15 cellular contexts compared by ENCODE assay signal in the genomic region with DNA sequence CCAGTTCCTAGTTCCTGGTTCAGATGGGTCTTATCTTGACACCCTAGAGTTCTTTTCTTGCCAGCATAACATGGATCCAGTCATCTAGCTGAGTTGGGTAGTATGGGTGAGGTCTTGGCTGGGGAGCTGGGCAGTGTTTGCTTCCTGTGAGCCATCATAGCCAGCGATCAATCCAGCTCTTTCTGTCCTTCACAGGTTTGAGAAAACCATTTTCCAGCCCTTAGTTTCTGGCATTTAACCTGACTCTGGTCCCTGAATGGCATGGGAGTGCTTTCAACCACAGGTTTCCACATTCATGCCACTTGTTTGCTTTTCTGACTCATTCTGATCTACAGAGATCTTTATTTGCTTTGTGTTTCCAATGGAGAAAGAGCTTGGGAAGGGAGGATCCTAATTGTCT. TPM values are rescaled to one million over a fixed set of nuclear protein-coding genes. Genes with fewer than 3 reads are reported as not detected.
DNase-seq lines count a peak whose midpoint lies in the region; ATAC-seq, FAIRE-seq and TF ChIP-seq lines count a peak whose summit lies in the region.
"Had no signal": no experiment of that assay in that cellular context is flagged by ENCODE, and none has a peak within 500 bp of the region (broad histone marks: within the 10 kb centered on the region; RNA-seq: fewer than 3 reads in every experiment).

No MANE protein-coding gene starts in this region.

- no peaks in the 10 kb centered on the region for H3F3A ChIP-seq in smooth muscle cell (ENCODE audit: low read depth)

- intact Hi-C loops in endothelial cell of umbilical vein (cut with micrococcal nuclease) (no loop called here), Right ventricle myocardium inferior (cut with DNase I) (no loop called here)

- BruUV-seq in endothelial cell of umbilical vein (replicated peaks; lab: Mats Ljungman, UMichigan) = no TSS peak

- TF ChIP-seq POLR2A in endothelial cell of umbilical vein (IDR thresholded peaks at IDR 0.05; ENCODE audit: low read depth, low read length) = no peak

- H3K36me3 ChIP-seq in endothelial cell of umbilical vein (ENCODE audit: control insufficient read depth in 2 of 2, extremely low read depth in 1 of 2, insufficient read depth in 2 of 2, low read length in 2 of 2) (no peaks in the 10 kb centered on the region), smooth muscle cell (ENCODE audit: low read depth) (no peaks in the 10 kb centered on the region)
- H3K36me3 ChIP-seq: cardiac muscle cell, heart left ventricle, ovary had no signal

- H3K9me1 ChIP-seq in endothelial cell of umbilical vein (replicated peaks; ENCODE audit: control insufficient read depth, extremely low read depth, insufficient read depth, low read length) = no peaks in the 10 kb centered on the region

- no peak overlapping the region for H3K27ac Mint-ChIP-seq in activated CD8-positive, alpha-beta T cell treated with anti-CD3 and anti-CD28 coated beads, Interleukin-2, amount 10 ng/mL, durations not matched to agents 7 days and 5 days

- TF ChIP-seq CTCF in endothelial cell of umbilical vein (IDR thresholded peaks at IDR 0.05; ENCODE audit: extremely low read depth in 1 of 2, insufficient read depth in 1 of 2, low read depth in 1 of 2, low read length in 2 of 2) (no peak), smooth muscle cell (IDR thresholded peaks at IDR 0.05; ENCODE audit: borderline replicate concordance, insufficient read depth, poor library complexity, severe bottlenecking) (no peak)

- H3K4me3 ChIP-seq in endothelial cell of umbilical vein (replicated peaks in 1 of 3; ENCODE audit: insufficient read depth in 1 of 3, low read depth in 1 of 3, low read length in 3 of 3) (no peak overlapping the region), smooth muscle cell (no peak overlapping the region)
- H3K4me3 ChIP-seq: cardiac muscle cell, heart left ventricle, ovary had no signal

- H3K27ac ChIP-seq in endothelial cell of umbilical vein (ENCODE audit: insufficient read depth, low read depth, low read length) (no peak overlapping the region), smooth muscle cell (ENCODE audit: low read depth) (peak overlapping the region; percentile 44)
- H3K27ac ChIP-seq: cardiac muscle cell, heart left ventricle, ovary had no signal

- no peak overlapping the region for H3K4me2 ChIP-seq in endothelial cell of umbilical vein (ENCODE audit: insufficient read depth, low read length)
- no peak overlapping the region for H3K4me2 ChIP-seq in smooth muscle cell

- no peak for ATAC-seq in Right ventricle myocardium inferior
- ATAC-seq in activated CD8-positive, alpha-beta T cell treated with anti-CD3 and anti-CD28 coated beads, Interleukin-2, amount 10 ng/mL, durations not matched to agents 7 days and 5 days = no peak
- ATAC-seq: heart left ventricle had no signal

- POLR2A ChIA-PET in endothelial cell of umbilical vein (lab: Charles Lee) = no interaction called here
- POLR2A ChIA-PET in activated CD8-positive, alpha-beta T cell treated with anti-CD3 and anti-CD28 coated beads, Interleukin-2, amount 10 ng/mL, durations not matched to agents 7 days and 5 days (lab: Charles Lee) = no interaction called here

- H2AFZ ChIP-seq in endothelial cell of umbilical vein (ENCODE audit: low read depth, low read length) (no peak overlapping the region), smooth muscle cell (ENCODE audit: low read depth) (no peak overlapping the region)

- H3K27me3 ChIP-seq in endothelial cell of umbilical vein (ENCODE audit: control insufficient read depth in 2 of 2, insufficient read depth in 2 of 2, low read length in 2 of 2) = no peaks in the 10 kb centered on the region
- no peaks in the 10 kb centered on the region for H3K27me3 ChIP-seq in smooth muscle cell (ENCODE audit: low read depth)
- H3K27me3 ChIP-seq: heart left ventricle, ovary had no signal

- WGBS in smooth muscle cell (ENCODE audit: low lambda C conversion rate) = 92% methylated on average over 1 of the region's 1 CpG

- H4K20me1 ChIP-seq in endothelial cell of umbilical vein (replicated peaks; ENCODE audit: control insufficient read depth, extremely low read depth, insufficient read depth, low read length) = no peaks in the 10 kb centered on the region
- no peaks in the 10 kb centered on the region for H4K20me1 ChIP-seq in smooth muscle cell (ENCODE audit: low read depth)

- dilution Hi-C loops in endothelial cell of umbilical vein (cut with MboI; ENCODE audit: extremely low pct_ligation_motif_present, low sequenced_read_pairs) = no loop called here

- peak; percentile 5 for DNase-seq in NCI-H510A treated with DMSO at 0.1 percent for 48 hours (lab: John Stamatoyannopoulos, UW)
- DNase-seq in NCI-H510A (lab: John Stamatoyannopoulos, UW) = no peak
- peak; percentile 11 for DNase-seq in NCI-H748 treated with DMSO at 0.1 percent for 48 hours (lab: John Stamatoyannopoulos, UW)
- DNase-seq in endothelial cell of umbilical vein (ENCODE audit: low read depth, low spot score) = no peak
- no peak for DNase-seq in smooth muscle cell (lab: John Stamatoyannopoulos, UW; ENCODE audit: unreplicated experiment)
- DNase-seq in Right ventricle myocardium inferior (ENCODE audit: missing footprints) = no peak
- DNase-seq in activated CD8-positive, alpha-beta memory T cell treated with anti-CD3 and anti-CD28 coated beads for 24 hours = no peak
- no peak for DNase-seq in activated CD8-positive, alpha-beta T cell treated with anti-CD3 and anti-CD28 coated beads, Interleukin-2, amount 10 ng/mL, durations not matched to agents 7 days and 5 days
- DNase-seq: heart left ventricle, ovary, trophoblast cell had no signal

- H3K9me3 ChIP-seq in endothelial cell of umbilical vein (replicated peaks; ENCODE audit: control insufficient read depth, insufficient read depth, low read length) (no peaks in the 10 kb centered on the region), smooth muscle cell (replicated peaks; ENCODE audit: low read depth) (no peaks in the 10 kb centered on the region)
- H3K9me3 ChIP-seq: ovary had no signal

- no peaks in the 10 kb centered on the region for H3K9me3 Mint-ChIP-seq in activated CD8-positive, alpha-beta T cell treated with anti-CD3 and anti-CD28 coated beads, Interleukin-2, amount 10 ng/mL, durations not matched to agents 7 days and 5 days (ENCODE audit: insufficient read depth)

- H3K27me3 Mint-ChIP-seq in activated CD8-positive, alpha-beta T cell treated with anti-CD3 and anti-CD28 coated beads, Interleukin-2, amount 10 ng/mL, durations not matched to agents 7 days and 5 days (ENCODE audit: low read depth) = no peaks in the 10 kb centered on the region

- no peak for FAIRE-seq in endothelial cell of umbilical vein (lab: Jason Lieb, UNC)
- FAIRE-seq: endometrium, H54 had no signal

- no peak overlapping the region for H3K9ac ChIP-seq in endothelial cell of umbilical vein (replicated peaks; ENCODE audit: extremely low read depth, insufficient read depth, low read length)
- H3K9ac ChIP-seq in smooth muscle cell (ENCODE audit: low read depth) = no peak overlapping the region

- H3K79me2 ChIP-seq in endothelial cell of umbilical vein (ENCODE audit: control insufficient read depth, insufficient read depth, low read length) (no peaks in the 10 kb centered on the region), smooth muscle cell (ENCODE audit: low read depth) (no peaks in the 10 kb centered on the region)

- CTCF ChIA-PET in endothelial cell of umbilical vein (lab: Charles Lee) = interaction anchor here (1.0 kb wide), 1 partner anchor 11 kb away, joined by 3 read pairs; no protein-coding TSS in a partner anchor
- CTCF ChIA-PET in activated CD8-positive, alpha-beta T cell treated with anti-CD3 and anti-CD28 coated beads, Interleukin-2, amount 10 ng/mL, durations not matched to agents 7 days and 5 days (lab: Charles Lee) = no interaction called here

- H3K4me3 Mint-ChIP-seq in activated CD8-positive, alpha-beta T cell treated with anti-CD3 and anti-CD28 coated beads, Interleukin-2, amount 10 ng/mL, durations not matched to agents 7 days and 5 days = no peak overlapping the region

- H3K4me1 Mint-ChIP-seq in activated CD8-positive, alpha-beta T cell treated with anti-CD3 and anti-CD28 coated beads, Interleukin-2, amount 10 ng/mL, durations not matched to agents 7 days and 5 days (ENCODE audit: low read depth) = no peaks in the 10 kb centered on the region

- no peaks in the 10 kb centered on the region for H3K36me3 Mint-ChIP-seq in activated CD8-positive, alpha-beta T cell treated with anti-CD3 and anti-CD28 coated beads, Interleukin-2, amount 10 ng/mL, durations not matched to agents 7 days and 5 days (ENCODE audit: low read depth)

- H3K4me1 ChIP-seq in endothelial cell of umbilical vein (ENCODE audit: control insufficient read depth, extremely low read depth, insufficient read depth, low read length) = no peaks in the 10 kb centered on the region
- no peaks in the 10 kb centered on the region for H3K4me1 ChIP-seq in smooth muscle cell (ENCODE audit: low read depth)
- H3K4me1 ChIP-seq: heart left ventricle had no signal

TF ChIP-seq in endothelial cell of umbilical vein, 7 proteins besides CTCF, POLR2A, EP300 and RAD21:
- TF ChIP-seq MYC (IDR thresholded peaks at IDR 0.05; ENCODE audit: low read depth, low read length) (no peak), FOS (IDR thresholded peaks at IDR 0.05; ENCODE audit: borderline replicate concordance, insufficient read depth, low read length) (peak; percentile 15)
- TF ChIP-seq, protein P1, sequence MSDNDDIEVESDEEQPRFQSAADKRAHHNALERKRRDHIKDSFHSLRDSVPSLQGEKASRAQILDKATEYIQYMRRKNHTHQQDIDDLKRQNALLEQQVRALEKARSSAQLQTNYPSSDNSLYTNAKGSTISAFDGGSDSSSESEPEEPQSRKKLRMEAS (IDR thresholded peaks at IDR 0.05; ENCODE audit: insufficient read depth, insufficient read length) = no peak

RNA-seq across cellular contexts. Expression of a gene that starts 8.6 kb away (rescaled TPM):
- total RNA-seq in endothelial cell of umbilical vein (not detected in 2 replicates), smooth muscle cell (not detected in 2 replicates), Right ventricle myocardium inferior (not detected)
- polyA plus RNA-seq in endothelial cell of umbilical vein (not detected in 2 replicates), smooth muscle cell (not detected in 2 replicates)
- not detected in 2 replicates for polyA plus RNA-seq in endothelial cell of umbilical vein (2011; cell fraction: cytosol; rRNA removed)
- polyA plus RNA-seq in endothelial cell of umbilical vein (2011; cell fraction: nucleus; rRNA removed) = not detected in 2 replicates
- polyA plus RNA-seq in endothelial cell of umbilical vein (2012) = not detected in 2 replicates
- polyA minus RNA-seq in endothelial cell of umbilical vein = not detected in 2 replicates
- not detected for polyA minus RNA-seq in endothelial cell of umbilical vein (2011; cell fraction: cytosol; rRNA and poly(A)+ RNA removed)
- polyA minus RNA-seq in endothelial cell of umbilical vein (2011; cell fraction: nucleus; rRNA and poly(A)+ RNA removed) = not detected in 2 replicates
- not detected for total RNA-seq in activated CD8-positive, alpha-beta T cell treated with anti-CD3 and anti-CD28 coated beads, Interleukin-2, amount 10 ng/mL, durations not matched to agents 7 days and 5 days
- total RNA-seq: cardiac muscle cell, heart left ventricle had no signal
- polyA plus RNA-seq: AG04450, cardiac muscle cell, heart left ventricle, ovary had no signal

Comparison
In these comparisons a context has a peak if more than half of its experiments do, and no peak if none do; other contexts are left out.
1. DNase-seq: peak in NCI-H510A treated with DMSO at 0.1 percent for 48 hours (single experiment) and NCI-H748 treated with DMSO at 0.1 percent for 48 hours (single experiment); none in NCI-H510A (single experiment), endothelial cell of umbilical vein (single experiment), smooth muscle cell (single experiment), Right ventricle myocardium inferior (single experiment), activated CD8-positive, alpha-beta memory T cell treated with anti-CD3 and anti-CD28 coated beads for 24 hours (single experiment) and activated CD8-positive, alpha-beta T cell treated with anti-CD3 and anti-CD28 coated beads, Interleukin-2, amount 10 ng/mL, durations not matched to agents 7 days and 5 days (single experiment).